In the genomic region with DNA sequence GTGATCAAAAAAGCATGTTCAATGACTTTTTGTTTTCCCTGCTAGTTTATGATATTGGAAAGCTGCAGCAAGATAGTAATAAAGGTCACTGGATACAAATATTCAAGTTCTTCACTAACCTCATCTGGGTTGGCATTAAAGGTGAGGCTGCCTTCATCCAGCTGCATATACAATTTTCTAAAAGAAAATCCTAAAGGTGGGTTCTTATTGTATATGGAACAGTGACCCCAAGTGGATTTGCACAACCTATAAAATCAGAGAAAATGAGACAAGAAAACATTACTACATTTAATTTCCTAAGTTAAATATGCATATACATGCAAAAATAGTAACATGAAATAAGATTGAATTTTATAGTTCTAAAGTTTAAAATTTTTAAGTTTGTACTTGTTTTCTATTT, we compare ENCODE assay signal across 16 cellular contexts. TPM values are rescaled to one million over a fixed set of nuclear protein-coding genes. Genes with fewer than 3 reads are reported as not detected.
A peak's percentile ranks its signal among the peaks of the same experiment; 100 is the strongest.
DNase-seq lines count a peak whose midpoint lies in the region; ATAC-seq, FAIRE-seq and TF ChIP-seq lines count a peak whose summit lies in the region.
"Had no signal": no experiment of that assay in that cellular context is flagged by ENCODE, and none has a peak within 500 bp of the region (broad histone marks: within the 10 kb centered on the region; RNA-seq: fewer than 3 reads in every experiment).

No MANE protein-coding gene starts in this region.

- H3K9me3 ChIP-seq in DND-41 (ENCODE audit: insufficient read depth, low read length, severe bottlenecking): no peaks in the 10 kb centered on the region
- no peaks in the 10 kb centered on the region for H3K9me3 ChIP-seq in kidney (ENCODE audit: control insufficient read depth in 1 of 2, low read length in 2 of 2)

- no peak overlapping the region for H3K4me3 ChIP-seq in DND-41 (ENCODE audit: low read depth in 1 of 2, low read length in 2 of 2)
- H3K4me3 ChIP-seq in kidney (ENCODE audit: low read length in 2 of 2): no peak overlapping the region
- H3K4me3 ChIP-seq: GM23338 had no signal

- peak; percentile 13 for FAIRE-seq in kidney (lab: Jason Lieb, UNC)
- FAIRE-seq: GM12891 had no signal

- TF ChIP-seq CTCF in DND-41 (IDR thresholded peaks at IDR 0.05; ENCODE audit: borderline replicate concordance, extremely low read depth, low read length, poor library complexity, severe bottlenecking): peak; percentile 3
- peak; percentile 23; the same call in 1 of the 2 replicates for TF ChIP-seq CTCF in HFFc6 (IDR thresholded peaks at IDR 0.05)
- TF ChIP-seq CTCF in kidney (IDR thresholded peaks at IDR 0.05; ENCODE audit: borderline replicate concordance, extremely low read depth, insufficient read depth): no peak

- no peak for DNase-seq in DND-41
- no peak for DNase-seq in HFFc6
- peak; percentile 24 for DNase-seq in OCI-M1 (lab: John Stamatoyannopoulos, UW)
- DNase-seq in kidney: no peak
- DNase-seq in left colon: no peak
- DNase-seq: C1 segment of cervical spinal cord, COR-L47, Karpas-422, NCI-H187 treated with DMSO at 0.1 percent for 48 hours, NCI-H524 treated with DMSO at 0.1 percent for 48 hours, SHP77 had no signal

- H3K4me3 Mint-ChIP-seq in HFFc6: no peak overlapping the region
- H3K4me3 Mint-ChIP-seq: GM23338 had no signal

- peaks cover 41% of the 10 kb centered on the region for H3K4me1 Mint-ChIP-seq in HFFc6 (ENCODE audit: low read depth)
- H3K4me1 Mint-ChIP-seq: GM23338 had no signal

- no peak overlapping the region for H3K9ac ChIP-seq in DND-41 (ENCODE audit: low read depth, low read length)
- no peak overlapping the region for H3K9ac ChIP-seq in kidney (ENCODE audit: low read length in 2 of 2)

- no peaks in the 10 kb centered on the region for H3K9me3 Mint-ChIP-seq in HFFc6
- H3K9me3 Mint-ChIP-seq: GM23338 had no signal

- no peaks in the 10 kb centered on the region for H3K27me3 ChIP-seq in DND-41 (ENCODE audit: insufficient read depth, low read length, poor library complexity)

- H3K27ac ChIP-seq in DND-41 (ENCODE audit: low read length) (no peak overlapping the region), kidney (ENCODE audit: low read depth in 2 of 2, low read length in 2 of 2) (no peak overlapping the region)

- H3K36me3 Mint-ChIP-seq in HFFc6 (ENCODE audit: low read depth): no peaks in the 10 kb centered on the region

- no peak overlapping the region for H2AFZ ChIP-seq in DND-41 (ENCODE audit: low read depth, low read length)
- H2AFZ ChIP-seq: GM23338 had no signal

- H4K20me1 ChIP-seq in DND-41 (ENCODE audit: insufficient read depth, low read length): peaks cover 3% of the 10 kb centered on the region; the same call in 1 of the 2 replicates

- no peaks in the 10 kb centered on the region; the same call in 1 of the 2 replicates for H3K27me3 Mint-ChIP-seq in HFFc6 (ENCODE audit: insufficient read depth)

- no peak overlapping the region for H3K4me2 ChIP-seq in DND-41 (ENCODE audit: insufficient read depth, low read length)
- H3K4me2 ChIP-seq: GM23338 had no signal

- H3K36me3 ChIP-seq in DND-41 (ENCODE audit: insufficient read depth, low read length): peaks cover 12% of the 10 kb centered on the region; the same call in 1 of the 2 replicates
- peaks cover 0 to 6% of the 10 kb centered on the region in 2 donors for H3K36me3 ChIP-seq in kidney (ENCODE audit: control insufficient read depth in 1 of 2, insufficient read depth in 2 of 2, low read length in 2 of 2)

- ATAC-seq in DND-41 (ENCODE audit: insufficient read depth, low read depth) (no peak), HG03378 (IDR thresholded peaks at IDR 0.05; ENCODE audit: unreplicated experiment) (no peak), left colon (no peak), HG02840 (IDR thresholded peaks at IDR 0.05; ENCODE audit: low FRiP score, unreplicated experiment) (no peak)
- ATAC-seq: GM23338, Panc1 had no signal

- no peaks in the 10 kb centered on the region for H3K4me1 ChIP-seq in DND-41 (ENCODE audit: insufficient read depth, low read length)
- H3K4me1 ChIP-seq in kidney (ENCODE audit: control insufficient read depth in 1 of 2, insufficient read depth in 1 of 2, low read depth in 1 of 2, low read length in 2 of 2): peaks cover 0 to 6% of the 10 kb centered on the region in 2 donors

- H3K27ac Mint-ChIP-seq in HFFc6: no peak overlapping the region

- peaks cover 10% of the 10 kb centered on the region; the same call in 1 of the 2 replicates for H3K79me2 ChIP-seq in DND-41 (ENCODE audit: insufficient read depth, low read length)

- intact Hi-C loops in kidney (cut with DNase I) (no loop called here), left colon (cut with DNase I, micrococcal nuclease) (no loop called here)

RNA-seq across cellular contexts. Expression of a gene that starts 23.9 kb away (rescaled TPM):
- 10 to 100 TPM; 15.4 to 22.2 (median 21.5) TPM for total RNA-seq in HFFc6 (2021; fragmentation: NEBNext Ultra II Directional; extraction: Animal tissue kit (Norgen Biotek cat#: 25700))
- total RNA-seq in kidney (35.3 TPM), left colon (10 to 100 TPM; 26.2 to 33.1 TPM)
- 36.3 TPM for polyA plus RNA-seq in kidney (ENCODE audit: insufficient read depth, low read depth, low replicate concordance)

RNA-seq across cellular contexts. Expression of a gene that starts 24.1 kb away (rescaled TPM):
- 1 to 10 TPM; 7.6 to 8.8 (median 8.2) TPM for total RNA-seq in HFFc6 (2021; fragmentation: NEBNext Ultra II Directional; extraction: Animal tissue kit (Norgen Biotek cat#: 25700))
- total RNA-seq in kidney: 14.7 TPM
- polyA plus RNA-seq in kidney (ENCODE audit: insufficient read depth, low read depth, low replicate concordance): 5.0 TPM
- 10 to 100 TPM; 10.7 to 15.5 TPM for total RNA-seq in left colon
